Comparison of ENCODE assay signal across 12 cellular contexts in the genomic region with DNA sequence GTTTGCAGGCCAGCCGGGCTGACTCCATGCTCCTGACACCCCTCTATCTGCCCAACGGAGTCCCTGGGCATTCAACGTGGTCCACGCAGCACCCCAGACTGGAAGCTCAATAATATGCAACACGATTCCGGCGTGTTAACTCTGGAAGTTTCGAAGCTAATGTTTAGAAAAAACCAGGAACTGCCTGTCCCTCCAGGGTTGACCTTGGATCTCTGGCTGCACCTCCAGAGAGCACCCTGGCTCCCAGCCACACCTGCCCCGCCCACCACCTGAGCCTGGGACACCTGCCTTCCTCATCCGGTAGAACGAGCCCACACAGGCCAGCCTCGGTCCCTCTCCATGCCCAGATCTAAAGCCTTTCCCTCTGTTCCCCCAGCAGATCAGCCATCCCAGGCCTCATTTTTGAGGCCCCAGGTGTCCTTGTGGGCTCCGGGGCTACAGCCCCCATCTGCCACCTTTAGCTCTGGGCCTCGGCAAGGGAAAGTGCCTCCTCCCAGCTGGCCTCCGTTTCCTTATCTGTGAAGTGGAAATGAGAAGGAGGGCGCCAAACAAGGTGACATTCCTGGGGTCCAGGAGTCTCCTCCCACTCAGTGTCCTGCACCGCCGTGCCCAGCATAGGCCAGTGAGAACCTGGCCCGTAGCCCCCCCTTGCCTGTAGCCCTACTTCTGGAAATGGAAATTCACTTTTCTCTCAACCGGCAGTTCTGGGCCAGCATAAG. TPM values are rescaled to one million over a fixed set of nuclear protein-coding genes. Genes with fewer than 3 reads are reported as not detected.
A peak's percentile ranks its signal among the peaks of the same experiment; 100 is the strongest.
DNase-seq lines count a peak whose midpoint lies in the region; ATAC-seq and TF ChIP-seq lines count a peak whose summit lies in the region.
"Had no signal": no experiment of that assay in that cellular context is flagged by ENCODE, and none has a peak within 500 bp of the region (broad histone marks: within the 10 kb centered on the region; RNA-seq: fewer than 3 reads in every experiment).

No MANE protein-coding gene starts in this region.

- 40% methylated on average over 1 of the region's 20 CpGs for WGBS in right lobe of liver (ENCODE audit: insufficient coverage, low coverage, low lambda C conversion rate, missing lambda C conversion rate)
- 79 to 87% methylated on average over 18 to 20 of the region's 20 CpGs for WGBS in upper lobe of left lung, 2 donors

- intact Hi-C loops in right lobe of liver (cut with DNase I) = no loop called here

- no peak for ATAC-seq in activated naive CD8-positive, alpha-beta T cell treated with anti-CD3 and anti-CD28 coated beads, Interleukin-2, amount 10 ng/mL, durations not matched to agents 7 days and 5 days (ENCODE audit: low read depth)
- no peak for ATAC-seq in T-helper 17 cell
- peak; percentile 89 to 93 (median 92) for ATAC-seq in right lobe of liver
- ATAC-seq in upper lobe of left lung (ENCODE audit: low FRiP score in 2 of 2) = peak in 1 of 2 donors; percentile 78
- no peak for ATAC-seq in GM18870 (IDR thresholded peaks at IDR 0.05; ENCODE audit: unreplicated experiment)
- ATAC-seq in GM21723 (IDR thresholded peaks at IDR 0.05; ENCODE audit: unreplicated experiment) = no peak

- DNase-seq in activated naive CD8-positive, alpha-beta T cell treated with anti-CD3 and anti-CD28 coated beads, Interleukin-2, amount 10 ng/mL, durations not matched to agents 7 days and 5 days = no peak
- no peak for DNase-seq in activated naive CD8-positive, alpha-beta T cell treated with anti-CD3 and anti-CD28 coated beads for 36 hours
- DNase-seq in T-helper 17 cell (no peak), right lobe of liver (peak; percentile 86 to 93 (median 89)), upper lobe of left lung (peak; percentile 78 to 91), SJCRH30 (no peak)
- DNase-seq: erythroblast; nucleus accumbens; stimulated activated CD4-positive, alpha-beta T cell treated with anti-CD3 and anti-CD28 coated beads, Interleukin-1b, Interleukin-23, amount 100 ng/mL, for 48 hours had no signal

- peaks cover 18% of the 10 kb centered on the region for H3K27me3 Mint-ChIP-seq in activated naive CD8-positive, alpha-beta T cell treated with anti-CD3 and anti-CD28 coated beads, Interleukin-2, amount 10 ng/mL, durations not matched to agents 7 days and 5 days
- H3K27me3 Mint-ChIP-seq in activated naive CD8-positive, alpha-beta T cell treated with anti-CD3 and anti-CD28 coated beads for 36 hours = peaks cover 29% of the 10 kb centered on the region
- H3K27me3 Mint-ChIP-seq in T-helper 17 cell = no peaks in the 10 kb centered on the region

- no peaks in the 10 kb centered on the region for H3K9me3 ChIP-seq in T-helper 17 cell (ENCODE audit: control insufficient read depth, low read length, poor library complexity, severe bottlenecking)
- no peaks in the 10 kb centered on the region for H3K9me3 ChIP-seq in right lobe of liver
- no peaks in the 10 kb centered on the region for H3K9me3 ChIP-seq in upper lobe of left lung
- no peaks in the 10 kb centered on the region for H3K9me3 ChIP-seq in SJCRH30 (replicated peaks)

- TF ChIP-seq POLR2A in right lobe of liver (IDR thresholded peaks at IDR 0.05) (peak; percentile 18), upper lobe of left lung (IDR thresholded peaks at IDR 0.05) (no peak)

- H3K27me3 ChIP-seq in right lobe of liver (no peaks in the 10 kb centered on the region), upper lobe of left lung (no peaks in the 10 kb centered on the region), SJCRH30 (no peaks in the 10 kb centered on the region)

- H3K4me3 Mint-ChIP-seq in activated naive CD8-positive, alpha-beta T cell treated with anti-CD3 and anti-CD28 coated beads, Interleukin-2, amount 10 ng/mL, durations not matched to agents 7 days and 5 days = no peak overlapping the region
- no peak overlapping the region for H3K4me3 Mint-ChIP-seq in activated naive CD8-positive, alpha-beta T cell treated with anti-CD3 and anti-CD28 coated beads for 36 hours
- peak overlapping the region; percentile 63 for H3K4me3 Mint-ChIP-seq in T-helper 17 cell
- H3K4me3 Mint-ChIP-seq: stimulated activated naive CD8-positive, alpha-beta T cell treated with anti-CD3 and anti-CD28 coated beads, Interleukin-15, Interleukin-2, amounts not matched to agents 100 ng/mL and 50 ng/mL, for 24 hours had no signal

- H3K36me3 Mint-ChIP-seq in activated naive CD8-positive, alpha-beta T cell treated with anti-CD3 and anti-CD28 coated beads, Interleukin-2, amount 10 ng/mL, durations not matched to agents 7 days and 5 days = peaks cover 18% of the 10 kb centered on the region
- peaks cover 6% of the 10 kb centered on the region for H3K36me3 Mint-ChIP-seq in activated naive CD8-positive, alpha-beta T cell treated with anti-CD3 and anti-CD28 coated beads for 36 hours
- no peaks in the 10 kb centered on the region for H3K36me3 Mint-ChIP-seq in T-helper 17 cell (ENCODE audit: low read depth)

- no peak for TF ChIP-seq EP300 in upper lobe of left lung (IDR thresholded peaks at IDR 0.05)

- H3K4me1 Mint-ChIP-seq in activated naive CD8-positive, alpha-beta T cell treated with anti-CD3 and anti-CD28 coated beads, Interleukin-2, amount 10 ng/mL, durations not matched to agents 7 days and 5 days = peaks cover 55% of the 10 kb centered on the region
- H3K4me1 Mint-ChIP-seq in activated naive CD8-positive, alpha-beta T cell treated with anti-CD3 and anti-CD28 coated beads for 36 hours = peaks cover 69% of the 10 kb centered on the region
- peaks cover 63% of the 10 kb centered on the region for H3K4me1 Mint-ChIP-seq in T-helper 17 cell

- H3K36me3 ChIP-seq in right lobe of liver (no peaks in the 10 kb centered on the region), upper lobe of left lung (no peaks in the 10 kb centered on the region), SJCRH30 (peaks cover 3% of the 10 kb centered on the region; the same call in 1 of the 2 replicates)

- POLR2A ChIA-PET in activated naive CD8-positive, alpha-beta T cell treated with anti-CD3 and anti-CD28 coated beads, Interleukin-2, amount 10 ng/mL, durations not matched to agents 7 days and 5 days (lab: Charles Lee) = interaction anchor here (19.3 kb wide), 1 partner anchor 36 kb away, joined by 532 read pairs; a partner anchor contains a TSS

- TF ChIP-seq CTCF in right lobe of liver (IDR thresholded peaks at IDR 0.05) (no peak), upper lobe of left lung (IDR thresholded peaks at IDR 0.05) (no peak)

- H3K4me3 ChIP-seq in right lobe of liver (no peak overlapping the region), upper lobe of left lung (no peak overlapping the region), SJCRH30 (no peak overlapping the region)

- H3K4me1 ChIP-seq in right lobe of liver (peaks cover 0 to 20% (median 7%) of the 10 kb centered on the region in 4 donors), upper lobe of left lung (peaks cover 16 to 35% (median 28%) of the 10 kb centered on the region in 4 donors), SJCRH30 (no peaks in the 10 kb centered on the region)

- peak overlapping the region; percentile 28 for H3K27ac Mint-ChIP-seq in activated naive CD8-positive, alpha-beta T cell treated with anti-CD3 and anti-CD28 coated beads, Interleukin-2, amount 10 ng/mL, durations not matched to agents 7 days and 5 days
- no peak overlapping the region for H3K27ac Mint-ChIP-seq in activated naive CD8-positive, alpha-beta T cell treated with anti-CD3 and anti-CD28 coated beads for 36 hours
- no peak overlapping the region for H3K27ac Mint-ChIP-seq in T-helper 17 cell
- H3K27ac Mint-ChIP-seq: stimulated activated naive CD8-positive, alpha-beta T cell treated with anti-CD3 and anti-CD28 coated beads, Interleukin-15, Interleukin-2, amounts not matched to agents 100 ng/mL and 50 ng/mL, for 24 hours had no signal

- peak overlapping the region; percentile 28 to 95 (median 89) for H3K27ac ChIP-seq in right lobe of liver
- H3K27ac ChIP-seq in upper lobe of left lung = peak overlapping the region in 2 of 4 donors; percentile 2 to 12
- H3K27ac ChIP-seq in SJCRH30 = no peak overlapping the region

- no peaks in the 10 kb centered on the region for H3K9me3 Mint-ChIP-seq in activated naive CD8-positive, alpha-beta T cell treated with anti-CD3 and anti-CD28 coated beads, Interleukin-2, amount 10 ng/mL, durations not matched to agents 7 days and 5 days
- H3K9me3 Mint-ChIP-seq in activated naive CD8-positive, alpha-beta T cell treated with anti-CD3 and anti-CD28 coated beads for 36 hours = no peaks in the 10 kb centered on the region
- H3K9me3 Mint-ChIP-seq: stimulated activated naive CD8-positive, alpha-beta T cell treated with anti-CD3 and anti-CD28 coated beads, Interleukin-15, Interleukin-2, amounts not matched to agents 100 ng/mL and 50 ng/mL, for 24 hours had no signal

RNA-seq across cellular contexts. Expression of a gene that starts 38.7 kb away (rescaled TPM):
- 100 to 1,000 TPM; 172 to 193 TPM for total RNA-seq in activated naive CD8-positive, alpha-beta T cell treated with anti-CD3 and anti-CD28 coated beads, Interleukin-2, amount 10 ng/mL, durations not matched to agents 7 days and 5 days
- under 1 TPM; 0.18 to 0.23 TPM for total RNA-seq in activated naive CD8-positive, alpha-beta T cell treated with anti-CD3 and anti-CD28 coated beads for 36 hours
- 100 to 1,000 TPM; 465 to 578 TPM for total RNA-seq in T-helper 17 cell
- 10 to 100 TPM in 1 of 6 experiments, 1 to 10 TPM in 5; 3.7 to 10.1 (median 4.8) TPM for total RNA-seq in right lobe of liver
- total RNA-seq in upper lobe of left lung = 100 to 1,000 TPM in 2 of 6 donors, 10 to 100 TPM in 4; 26.2 to 298 (median 75.8) TPM
- 2.3 and 4.1 TPM in 2 replicates for total RNA-seq in SJCRH30 (2014; rRNA removed; shearing (Covaris generic))

Comparison
In these comparisons a context has a peak if more than half of its experiments do, and no peak if none do; other contexts are left out.
1. ATAC-seq: peak in right lobe of liver (4 of 4); none in activated naive CD8-positive, alpha-beta T cell treated with anti-CD3 and anti-CD28 coated beads, Interleukin-2, amount 10 ng/mL, durations not matched to agents 7 days and 5 days (single experiment), T-helper 17 cell (single experiment), GM18870 (single experiment) and GM21723 (single experiment).
2. DNase-seq: peak in right lobe of liver (3 of 3) and upper lobe of left lung (2 of 2); none in activated naive CD8-positive, alpha-beta T cell treated with anti-CD3 and anti-CD28 coated beads, Interleukin-2, amount 10 ng/mL, durations not matched to agents 7 days and 5 days (single experiment), activated naive CD8-positive, alpha-beta T cell treated with anti-CD3 and anti-CD28 coated beads for 36 hours (single experiment), T-helper 17 cell (0 of 3) and SJCRH30 (0 of 2).